ENCODE assay signal across 10 cellular contexts in the genomic region with DNA sequence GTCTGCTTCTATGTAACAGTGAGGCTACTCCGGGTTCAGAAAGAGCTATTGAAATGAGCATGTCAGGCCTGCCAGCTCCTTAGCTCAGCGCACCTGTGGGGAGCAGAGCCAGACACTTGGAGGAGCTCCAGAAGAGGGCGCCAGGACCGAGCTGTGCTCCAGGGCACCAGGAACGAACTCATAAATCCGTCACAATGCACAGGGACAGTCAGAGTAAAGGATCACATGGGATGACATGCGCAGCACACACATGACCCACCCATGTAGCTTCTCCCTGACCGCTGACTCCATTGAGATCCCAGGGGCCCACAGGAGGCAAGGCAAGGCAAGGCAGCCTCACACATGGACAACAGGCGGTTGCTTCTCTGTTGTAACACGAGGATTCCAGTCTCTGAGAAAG. TPM values are rescaled to one million over a fixed set of nuclear protein-coding genes. Genes with fewer than 3 reads are reported as not detected.
DNase-seq lines count a peak whose midpoint lies in the region; ATAC-seq and TF ChIP-seq lines count a peak whose summit lies in the region.
"Had no signal": no experiment of that assay in that cellular context is flagged by ENCODE, and none has a peak within 500 bp of the region (broad histone marks: within the 10 kb centered on the region; RNA-seq: fewer than 3 reads in every experiment).

No MANE protein-coding gene starts in this region.

- DNase-seq in SK-N-DZ (ENCODE audit: low spot score), result peak; percentile 19
- DNase-seq in fibroblast of villous mesenchyme (ENCODE audit: low read depth), result no peak
- no peak for DNase-seq in activated gamma-delta T cell treated with Interleukin-2 at 50 U/mL for 16 hours
- no peak for DNase-seq in DMS79 treated with DMSO at 0.1 percent for 48 hours (lab: John Stamatoyannopoulos, UW)
- DNase-seq: aorta, head of caudate nucleus had no signal

- no peak overlapping the region for H3K4me3 ChIP-seq in fibroblast of villous mesenchyme (ENCODE audit: low read depth, low read length)

- TF ChIP-seq CTCF in 22Rv1 (IDR thresholded peaks at IDR 0.05) (peak; percentile 50), GM12874 (IDR thresholded peaks at IDR 0.05; ENCODE audit: insufficient read depth, low read depth, low read length) (peak; percentile 62), fibroblast of villous mesenchyme (IDR thresholded peaks at IDR 0.05; ENCODE audit: insufficient read depth, low read depth, low read length) (peak; percentile 2)

- no peak overlapping the region for H3K27ac ChIP-seq in 22Rv1

- ATAC-seq in HG02970 (IDR thresholded peaks at IDR 0.05; ENCODE audit: low FRiP score, unreplicated experiment) (no peak), GM18517 (IDR thresholded peaks at IDR 0.05; ENCODE audit: unreplicated experiment) (no peak)

RNA-seq across cellular contexts. Expression of gene GNB5, which starts 26.0 kb away (rescaled TPM):
- polyA plus RNA-seq in SK-N-DZ (2014; cell fraction: cytosol; rRNA removed), result 24.1 and 26.0 TPM in 2 replicates
- 9.5 and 16.5 TPM in 2 replicates for polyA plus RNA-seq in SK-N-DZ (2014; cell fraction: nucleus; rRNA removed)
- total RNA-seq in fibroblast of villous mesenchyme, result 56.0 and 58.3 TPM in 2 replicates

Comparison
In these comparisons a context has a peak if more than half of its experiments do, and no peak if none do; other contexts are left out.
1. CTCF ChIP-seq: peak in every context shown above with its lines; median percentile 62 in GM12874; 50 in 22Rv1; 2 in fibroblast of villous mesenchyme.